In the genomic region with DNA sequence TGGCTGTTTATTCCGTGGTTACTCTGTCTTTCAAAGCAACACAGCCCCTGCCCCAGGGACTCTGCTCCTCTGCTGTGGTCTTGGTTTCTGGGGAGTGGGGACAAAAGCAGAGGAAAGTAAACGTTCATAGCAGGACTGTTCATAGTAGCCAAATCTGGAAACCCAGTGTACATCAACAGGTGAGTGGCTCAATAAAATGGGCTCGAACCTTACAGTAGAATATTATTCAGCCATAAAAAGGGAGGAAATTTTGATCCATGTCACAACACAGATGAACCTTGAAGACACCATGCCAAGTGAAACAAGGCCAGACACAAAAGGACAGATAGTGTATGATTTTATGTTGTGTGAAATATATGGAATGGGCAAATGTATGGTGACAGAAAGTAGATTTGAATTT, we compare ENCODE assay signal across 21 cellular contexts.
"Had no signal": no experiment of that assay in that cellular context is flagged by ENCODE, and none has a peak within 500 bp of the region (broad histone marks: within the 10 kb centered on the region; RNA-seq: fewer than 3 reads in every experiment).

No MANE protein-coding gene starts in this region.

- FAIRE-seq: RCC 7860 had no signal

- H3K27me3 ChIP-seq: MG63, SJSA1 had no signal

- DNase-seq: Karpas-422, KBM-7, MG63, NCI-H1092 treated with DMSO at 0.1 percent for 48 hours, NCI-H1436, NCI-H187, NCI-H2029, NCI-H2081 treated with DMSO at 0.1 percent for 48 hours, NCI-H2171, NCI-H226, NCI-H446, NCI-H510A, NCI-H524 treated with DMSO at 0.1 percent for 48 hours, NCI-H69, NCI-H774, Right ventricle myocardium superior, RPMI8226, SIG-M5 had no signal

- H3K27ac ChIP-seq: SJSA1, SK-N-MC had no signal

- H3K4me3 ChIP-seq: MG63, SJSA1, SK-N-MC had no signal

- H3K9me3 ChIP-seq: MG63, SJSA1 had no signal
